ENCODE assay signal across 6 cellular contexts in genomic region chr9:72914750-72915149, GRCh38.
"Had no signal": no experiment of that assay in that cellular context is flagged by ENCODE, and none has a peak within 500 bp of the region (broad histone marks: within the 10 kb centered on the region; RNA-seq: fewer than 3 reads in every experiment).

No MANE protein-coding gene starts in this region.

- H3K27me3 Mint-ChIP-seq: IgD-negative memory B cell had no signal

- H3K9me3 Mint-ChIP-seq: GM23338, H9, IgD-negative memory B cell had no signal

- DNase-seq: H9, HCEC 1CT, KBM-7 had no signal

- H3K36me3 Mint-ChIP-seq: IgD-negative memory B cell had no signal

- FAIRE-seq: HepG2 had no signal

- H3K4me1 Mint-ChIP-seq: IgD-negative memory B cell had no signal

- ATAC-seq: GM23338, HepG2 had no signal

- H3K4me3 Mint-ChIP-seq: GM23338, H9, IgD-negative memory B cell had no signal

- H3K27ac Mint-ChIP-seq: GM23338, H9, IgD-negative memory B cell had no signal
